Comparison of ENCODE assay signal across 8 cellular contexts in the genomic region with DNA sequence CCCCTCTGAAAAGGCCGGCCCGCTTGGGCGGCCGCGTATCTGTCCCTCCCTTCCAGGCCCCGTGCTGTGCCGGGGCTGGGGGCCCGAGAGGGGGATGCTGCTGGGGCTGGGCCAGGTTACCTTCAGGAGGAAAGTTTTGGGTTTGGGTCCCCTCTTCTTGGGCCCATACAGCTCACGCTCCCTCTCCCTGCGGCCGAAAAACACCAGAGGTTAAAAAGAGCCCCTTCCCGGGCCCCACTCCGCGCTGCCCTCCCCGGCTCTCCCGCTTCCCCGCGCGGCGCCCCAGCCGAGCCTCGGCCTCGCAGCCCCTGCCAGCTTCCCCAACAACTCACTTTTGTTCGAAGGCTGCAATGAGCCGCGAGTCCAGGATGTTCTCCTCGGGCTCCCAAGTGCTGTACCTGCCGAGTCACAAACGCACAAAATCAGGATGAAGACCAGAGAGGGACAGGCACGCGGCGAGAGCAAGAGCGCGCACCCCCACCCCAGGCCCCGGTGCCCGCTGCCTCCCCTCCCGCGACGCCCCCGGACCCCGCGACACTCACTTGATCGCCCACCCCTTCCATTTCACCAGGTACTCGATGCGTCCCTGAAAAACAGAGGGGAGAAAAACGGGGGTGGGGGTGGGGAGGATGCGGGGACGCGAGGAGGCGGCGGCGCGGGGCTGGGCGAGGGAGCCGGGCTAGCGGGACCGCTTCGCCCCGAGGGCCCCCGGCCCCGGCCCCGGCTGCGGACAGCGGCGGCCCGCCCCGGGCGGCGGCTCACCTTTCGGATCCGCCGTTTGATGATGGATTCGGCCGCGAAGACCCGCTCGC. TPM values are rescaled to one million over a fixed set of nuclear protein-coding genes. Genes with fewer than 3 reads are reported as not detected.
DNase-seq lines count a peak whose midpoint lies in the region; ATAC-seq and TF ChIP-seq lines count a peak whose summit lies in the region.

No MANE protein-coding gene starts in this region.

- intact Hi-C loops in tibial artery (cut with DNase I; ENCODE audit: low total_unique reads): loop anchor here (5.0 kb wide), 2 partner anchors 56 to 111 kb away; a partner anchor contains a TSS

- no peaks in the 10 kb centered on the region for H3K9me3 ChIP-seq in effector memory CD4-positive, alpha-beta T cell (ENCODE audit: control insufficient read depth, low read length)
- H3K9me3 ChIP-seq in mesodermal cell (ENCODE audit: control insufficient read depth, low read length): no peaks in the 10 kb centered on the region
- no peaks in the 10 kb centered on the region for H3K9me3 ChIP-seq in tibial artery

- DNase-seq in GM12865 (ENCODE audit: low read depth): no peak
- DNase-seq in UCSD-AML1 (lab: John Stamatoyannopoulos, UW; ENCODE audit: unreplicated experiment): peak; percentile 37
- DNase-seq in effector memory CD4-positive, alpha-beta T cell: peak in 1 of 3 donors; percentile 21
- peak in 1 of 2 donors; percentile 68 for DNase-seq in tibial artery
- no peak for DNase-seq in NCI-H1105 treated with DMSO at 0.1 percent for 48 hours (lab: John Stamatoyannopoulos, UW)
- no peak for DNase-seq in DMS79 (lab: John Stamatoyannopoulos, UW)

- peak; percentile 12 for ATAC-seq in HG02870 (IDR thresholded peaks at IDR 0.05; ENCODE audit: unreplicated experiment)

- peak overlapping the region; percentile 72 for H3K27ac ChIP-seq in effector memory CD4-positive, alpha-beta T cell (ENCODE audit: insufficient read depth, low read length, poor library complexity, severe bottlenecking)
- H3K27ac ChIP-seq in mesodermal cell (ENCODE audit: low read depth, low read length, severe bottlenecking) (no peak overlapping the region), tibial artery (peak overlapping the region; percentile 95 to 98)

- peaks cover 26% of the 10 kb centered on the region for H3K36me3 ChIP-seq in effector memory CD4-positive, alpha-beta T cell (ENCODE audit: control insufficient read depth, insufficient read depth, low read length)
- H3K36me3 ChIP-seq in mesodermal cell (ENCODE audit: control insufficient read depth, insufficient read depth, low read length): peaks cover 21% of the 10 kb centered on the region
- H3K36me3 ChIP-seq in tibial artery: peaks cover 22 to 31% (median 27%) of the 10 kb centered on the region in 3 donors

- H3K4me1 ChIP-seq in effector memory CD4-positive, alpha-beta T cell (ENCODE audit: control insufficient read depth, insufficient read depth, low read length, poor library complexity, severe bottlenecking): peaks cover 41% of the 10 kb centered on the region
- peaks cover 6% of the 10 kb centered on the region for H3K4me1 ChIP-seq in mesodermal cell (ENCODE audit: control insufficient read depth, insufficient read depth, low read length, poor library complexity, severe bottlenecking)
- peaks cover 10 to 53% (median 39%) of the 10 kb centered on the region in 4 donors for H3K4me1 ChIP-seq in tibial artery

- WGBS in mesodermal cell (ENCODE audit: insufficient coverage in 2 of 2), 2 experiments: 0 to 1% methylated on average over 37 to 38 of the region's 77 CpGs

- H3K4me3 ChIP-seq in GM12865 (ENCODE audit: low read depth, low read length) (peak overlapping the region; percentile 94), mesodermal cell (ENCODE audit: extremely low read depth, insufficient read depth, low read length, poor library complexity, severe bottlenecking) (peak overlapping the region; percentile 81), tibial artery (peak overlapping the region; percentile 70 to 93)
- H3K4me3 ChIP-seq in effector memory CD4-positive, alpha-beta T cell (ENCODE audit: insufficient read depth, low read depth, low read length, poor library complexity, severe bottlenecking): peak overlapping the region; percentile 69

- TF ChIP-seq CTCF in GM12865 (IDR thresholded peaks at IDR 0.05; ENCODE audit: insufficient read depth, low read depth, low read length, missing control alignments): no peak
- TF ChIP-seq CTCF in tibial artery (IDR thresholded peaks at IDR 0.05): no peak

- no peaks in the 10 kb centered on the region for H3K27me3 ChIP-seq in effector memory CD4-positive, alpha-beta T cell (replicated peaks; ENCODE audit: control insufficient read depth, insufficient read depth, low read length, poor library complexity, severe bottlenecking)
- no peaks in the 10 kb centered on the region for H3K27me3 ChIP-seq in tibial artery

RNA-seq across cellular contexts. Expression of a gene that starts 0.5 kb away (rescaled TPM):
- polyA plus RNA-seq in mesodermal cell (2013, experiment 1 of 2): 9.5 TPM
- 8.7 TPM for polyA plus RNA-seq in mesodermal cell (2013, experiment 2 of 2)

RNA-seq across cellular contexts. Expression of a gene that starts 27.7 kb away (rescaled TPM):
- 3.5 TPM for polyA plus RNA-seq in mesodermal cell (2013, experiment 1 of 2)
- polyA plus RNA-seq in mesodermal cell (2013, experiment 2 of 2): 3.5 TPM
